ENCODE assay signal across 17 cellular contexts in genomic region chr2:1283856-1284255, GRCh38.
DNase-seq lines count a peak whose midpoint lies in the region; ATAC-seq and TF ChIP-seq lines count a peak whose summit lies in the region.
"Had no signal": no experiment of that assay in that cellular context is flagged by ENCODE, and none has a peak within 500 bp of the region (broad histone marks: within the 10 kb centered on the region; RNA-seq: fewer than 3 reads in every experiment).

No MANE protein-coding gene starts in this region.

- no peak overlapping the region for H3K27ac ChIP-seq in esophagus muscularis mucosa (replicated peaks in 1 of 4)
- no peak overlapping the region for H3K27ac ChIP-seq in heart left ventricle
- H3K27ac ChIP-seq: 22Rv1, A549, C4-2B had no signal

- TF ChIP-seq POLR2A in esophagus muscularis mucosa (IDR thresholded peaks at IDR 0.05; ENCODE audit: low read depth) (no peak), heart left ventricle (IDR thresholded peaks at IDR 0.05) (no peak)

- intact Hi-C loops in esophagus muscularis mucosa (cut with DNase I): no loop called here
- intact Hi-C loops in heart left ventricle (cut with DNase I): no loop called here

- TF ChIP-seq EP300 in esophagus muscularis mucosa (IDR thresholded peaks at IDR 0.05): no peak

- DNase-seq in NCI-H1092 treated with DMSO at 0.1 percent for 48 hours (lab: John Stamatoyannopoulos, UW) (peak; percentile 6), NCI-H1092 (lab: John Stamatoyannopoulos, UW) (no peak), NCI-H526 treated with DMSO at 0.1 percent for 48 hours (lab: John Stamatoyannopoulos, UW) (peak; percentile 19), esophagus muscularis mucosa (ENCODE audit: extremely low spot score) (peak; percentile 78), NCI-H2107 treated with DMSO at 0.1 percent for 48 hours (lab: John Stamatoyannopoulos, UW; ENCODE audit: unreplicated experiment) (no peak), heart left ventricle (no peak)
- DNase-seq: AML-193; Caco-2; CD4-positive, alpha-beta T cell; GOT3; H7; HFFc6 had no signal

- H3K27me3 ChIP-seq in esophagus muscularis mucosa (peaks cover 0 to 54% (median 7%) of the 10 kb centered on the region in 4 donors), heart left ventricle (peaks cover 0 to 8% (median 0%) of the 10 kb centered on the region in 9 donors)

- H3K4me1 ChIP-seq in esophagus muscularis mucosa (peaks cover 0 to 14% (median 11%) of the 10 kb centered on the region in 4 donors), heart left ventricle (peaks cover 0 to 12% (median 1%) of the 10 kb centered on the region in 12 donors)
- H3K4me1 ChIP-seq: A549, Caco-2 had no signal

- TF ChIP-seq CTCF in esophagus muscularis mucosa (IDR thresholded peaks at IDR 0.05) (no peak), heart left ventricle (IDR thresholded peaks at IDR 0.05) (no peak)

- WGBS in esophagus muscularis mucosa: 57% methylated on average over 11 of the region's 11 CpGs
- 67 to 75% (median 68%) methylated on average over 11 of the region's 11 CpGs for WGBS in heart left ventricle, 4 donors

- H3K36me3 ChIP-seq in esophagus muscularis mucosa (no peaks in the 10 kb centered on the region), heart left ventricle (no peaks in the 10 kb centered on the region)

- ATAC-seq in HG02763 (IDR thresholded peaks at IDR 0.05; ENCODE audit: unreplicated experiment) (no peak), heart left ventricle (no peak)
- ATAC-seq: HCT116 had no signal

- no peaks in the 10 kb centered on the region for H3K9me3 ChIP-seq in esophagus muscularis mucosa
- no peaks in the 10 kb centered on the region for H3K9me3 ChIP-seq in heart left ventricle
- H3K9me3 ChIP-seq: A549, Caco-2 had no signal

- H3K4me3 ChIP-seq in esophagus muscularis mucosa: no peak overlapping the region
- H3K4me3 ChIP-seq in heart left ventricle: no peak overlapping the region
- H3K4me3 ChIP-seq: A549 had no signal

Comparison
In these comparisons a context has a peak if more than half of its experiments do, and no peak if none do; other contexts are left out.
1. DNase-seq: peak in NCI-H1092 treated with DMSO at 0.1 percent for 48 hours (single experiment), NCI-H526 treated with DMSO at 0.1 percent for 48 hours (single experiment) and esophagus muscularis mucosa (single experiment); none in NCI-H1092 (single experiment), NCI-H2107 treated with DMSO at 0.1 percent for 48 hours (single experiment) and heart left ventricle (0 of 5).